Comparison of ENCODE assay signal across 8 cellular contexts in the genomic region with DNA sequence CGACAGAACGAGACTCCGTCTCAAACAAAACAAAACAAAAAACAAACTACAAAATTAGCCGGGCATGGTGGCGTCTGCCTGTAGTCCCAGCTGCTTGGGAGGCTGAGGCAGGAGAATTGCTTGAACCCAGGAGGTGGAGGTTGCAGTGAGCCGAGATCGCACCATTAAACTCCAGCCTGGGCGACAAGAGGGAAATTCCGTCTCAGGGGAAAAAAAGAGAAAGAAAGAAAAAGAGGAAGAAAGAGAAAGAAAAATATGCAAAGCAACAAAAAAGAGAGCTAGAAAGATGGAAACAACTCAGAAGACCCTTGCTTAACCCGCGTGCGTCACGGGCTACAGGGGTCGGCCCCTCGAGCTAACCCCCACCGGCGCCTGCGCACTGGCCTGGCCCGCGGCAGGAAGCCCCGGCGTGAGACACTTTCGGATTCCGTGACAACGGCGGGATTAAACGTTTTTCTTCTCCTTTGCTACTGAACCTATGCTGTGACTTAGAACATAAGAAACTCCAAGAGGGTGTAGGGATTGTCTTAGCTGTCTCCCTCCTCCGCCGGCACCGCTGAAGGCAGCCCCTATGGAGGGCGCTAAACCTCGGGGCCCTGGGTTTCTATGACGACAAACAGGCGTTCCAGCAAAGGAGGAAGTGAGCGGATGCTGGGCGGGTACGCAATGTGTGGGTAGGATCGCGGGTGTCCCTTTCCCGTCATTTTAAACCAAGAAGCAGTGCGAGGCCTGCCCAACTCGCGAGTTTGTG. TPM values are rescaled to one million over a fixed set of nuclear protein-coding genes. Genes with fewer than 3 reads are reported as not detected.
DNase-seq lines count a peak whose midpoint lies in the region; ATAC-seq and TF ChIP-seq lines count a peak whose summit lies in the region.

A gene with protein sequence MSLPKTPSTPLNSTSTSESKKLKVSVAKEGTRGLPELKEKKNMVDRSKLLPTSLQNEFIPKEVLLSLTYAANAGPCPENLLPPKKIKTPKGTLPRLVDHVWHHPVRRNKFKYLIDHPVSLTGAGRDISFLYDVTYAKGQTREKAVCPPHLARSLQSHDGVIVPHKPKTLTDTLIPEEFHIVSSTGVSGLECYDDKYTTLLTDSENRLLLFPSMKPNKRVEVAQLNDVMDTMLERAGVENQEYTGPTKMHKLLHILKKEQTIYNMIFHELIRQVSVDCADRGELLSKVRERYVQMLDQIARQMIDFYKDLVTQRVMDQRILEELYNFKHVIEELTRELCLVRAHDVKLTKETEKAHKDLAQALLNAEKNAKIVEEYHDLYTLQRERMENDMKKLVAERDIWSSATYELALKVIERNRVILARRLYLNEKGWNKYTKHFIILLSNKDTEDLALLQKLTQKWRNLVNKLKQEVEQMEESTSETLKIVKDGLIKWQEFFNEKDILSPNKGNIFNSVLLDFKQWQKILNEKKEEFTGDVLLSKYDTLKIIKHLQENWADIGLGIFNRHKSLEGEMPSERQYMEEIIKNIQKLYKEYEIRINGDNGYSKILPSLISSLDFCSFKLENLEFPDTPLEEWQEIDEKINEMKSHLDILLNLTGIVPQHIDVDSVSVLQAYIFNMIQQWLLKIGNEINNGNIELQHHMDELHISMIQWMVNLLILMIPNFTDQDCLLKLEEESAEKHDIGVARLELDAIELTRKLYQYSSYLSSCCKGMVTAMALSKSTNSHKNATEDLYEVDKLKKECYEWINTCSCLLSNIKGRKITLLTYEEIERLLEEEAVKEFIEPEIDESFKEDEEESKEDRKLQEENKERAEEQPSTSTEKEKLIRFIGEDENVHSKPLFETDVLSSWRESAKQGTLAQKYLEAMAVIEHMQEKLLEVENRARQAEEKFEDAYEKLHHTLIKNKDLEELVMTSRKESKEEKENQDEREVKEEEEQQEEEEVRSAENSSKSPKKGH (plus strand): TSS at position 630 of the 751 bp plus-strand sequence. CDS start 539 bp downstream, outside the sequence.

- H3K9me3 ChIP-seq in DOHH2 (ENCODE audit: control insufficient read depth, insufficient read depth, low read length): no peaks in the 10 kb centered on the region
- H3K9me3 ChIP-seq in KOPT-K1 (ENCODE audit: insufficient read depth, low read length, poor library complexity, severe bottlenecking): no peaks in the 10 kb centered on the region

- ATAC-seq in GM21825 (IDR thresholded peaks at IDR 0.05; ENCODE audit: unreplicated experiment) (peak; percentile 96), natural killer cell (peak; percentile 91 to 97 (median 92))

- H3K27me3 ChIP-seq in DOHH2 (ENCODE audit: control insufficient read depth, low read length): no peaks in the 10 kb centered on the region

- peaks cover 0 to 10% of the 10 kb centered on the region in 2 donors for H3K27me3 Mint-ChIP-seq in natural killer cell (ENCODE audit: low read depth in 2 of 2)

- H3K36me3 Mint-ChIP-seq in natural killer cell: no peaks in the 10 kb centered on the region

- intact Hi-C loops in natural killer cell (cut with micrococcal nuclease): loop anchor here (1.0 to 5.0 kb wide), 6 partner anchors 71 to 823 kb away; a partner anchor contains a TSS

- H3K4me1 ChIP-seq in DOHH2 (ENCODE audit: control insufficient read depth, low read length): peaks cover 10% of the 10 kb centered on the region

- H3K27ac Mint-ChIP-seq in natural killer cell: peak within 1 kb of the TSS; percentile 98 to 99

- H3K79me2 ChIP-seq in DOHH2 (ENCODE audit: control insufficient read depth, low read length): no peaks in the 10 kb centered on the region

- DNase-seq in RKO (ENCODE audit: low spot score) (peak; percentile 78), fibroblast of peridontal ligament (ENCODE audit: extremely low read depth) (peak; percentile 90), natural killer cell (peak; percentile 88)
- peak; percentile 71 to 75 for DNase-seq in activated T-helper 1 cell treated with anti-CD3 and anti-CD28 coated beads, Interleukin-2, amount 50 U/mL, for 16 hours (ENCODE audit: low read depth in 1 of 2, low spot score in 1 of 2)
- peak; percentile 87 for DNase-seq in stimulated activated naive CD4-positive, alpha-beta T cell treated with Interleukin-2 at 50 U/mL for 16 hours (lab: John Stamatoyannopoulos, UW)

- peaks cover 7 to 10% of the 10 kb centered on the region in 2 donors for H3K4me1 Mint-ChIP-seq in natural killer cell

- 0 out of 2 replicates have a peak, but pooled peaks cover 6% of the 10 kb centered on the region for H3F3A ChIP-seq in DOHH2 (ENCODE audit: control insufficient read depth, insufficient read depth)

- TF ChIP-seq CTCF in DOHH2 (IDR thresholded peaks at IDR 0.05; ENCODE audit: low read depth, low read length, poor library complexity, severe bottlenecking) (no peak), natural killer cell (IDR thresholded peaks at IDR 0.05) (no peak)

- no peaks in the 10 kb centered on the region for H3K36me3 ChIP-seq in DOHH2 (ENCODE audit: control insufficient read depth, low read length)
- H3K36me3 ChIP-seq in KOPT-K1 (ENCODE audit: insufficient read depth, low read length): no peaks in the 10 kb centered on the region

- peak within 1 kb of the TSS; percentile 92 for H3K4me3 Mint-ChIP-seq in natural killer cell

- H3K4me3 ChIP-seq in DOHH2 (ENCODE audit: low read length): peak within 1 kb of the TSS; percentile 79

- H3K9me3 Mint-ChIP-seq in natural killer cell: no peaks in the 10 kb centered on the region

- no peaks in the 10 kb centered on the region for H4K20me1 ChIP-seq in DOHH2 (ENCODE audit: control insufficient read depth, insufficient read depth, low read depth, low read length)

- peak within 1 kb of the TSS; percentile 70 for H3K4me2 ChIP-seq in DOHH2 (ENCODE audit: low read length)

- H3K27ac ChIP-seq in DOHH2 (ENCODE audit: low read depth, low read length) (peak within 1 kb of the TSS; percentile 85), KOPT-K1 (ENCODE audit: low read depth, low read length, poor library complexity, severe bottlenecking) (peak within 1 kb of the TSS; percentile 89)

- no peaks in the 10 kb centered on the region for H3K9me2 ChIP-seq in DOHH2 (replicated peaks; ENCODE audit: control insufficient read depth, low read length)

RNA-seq across cellular contexts. Expression of the gene that starts here (rescaled TPM):
- 1 to 10 TPM in 2 of 3 donors, under 1 TPM in 1; 0.78 to 2.0 (median 1.7) TPM for total RNA-seq in natural killer cell

Comparison
In these comparisons a context has a peak if more than half of its experiments do, and no peak if none do; other contexts are left out.
1. Peak in every context shown above with its lines: DNase-seq, ATAC-seq, H3K4me3 ChIP-seq and H3K27ac ChIP-seq.